Comparison of ENCODE assay signal across 8 cellular contexts in the genomic region with DNA sequence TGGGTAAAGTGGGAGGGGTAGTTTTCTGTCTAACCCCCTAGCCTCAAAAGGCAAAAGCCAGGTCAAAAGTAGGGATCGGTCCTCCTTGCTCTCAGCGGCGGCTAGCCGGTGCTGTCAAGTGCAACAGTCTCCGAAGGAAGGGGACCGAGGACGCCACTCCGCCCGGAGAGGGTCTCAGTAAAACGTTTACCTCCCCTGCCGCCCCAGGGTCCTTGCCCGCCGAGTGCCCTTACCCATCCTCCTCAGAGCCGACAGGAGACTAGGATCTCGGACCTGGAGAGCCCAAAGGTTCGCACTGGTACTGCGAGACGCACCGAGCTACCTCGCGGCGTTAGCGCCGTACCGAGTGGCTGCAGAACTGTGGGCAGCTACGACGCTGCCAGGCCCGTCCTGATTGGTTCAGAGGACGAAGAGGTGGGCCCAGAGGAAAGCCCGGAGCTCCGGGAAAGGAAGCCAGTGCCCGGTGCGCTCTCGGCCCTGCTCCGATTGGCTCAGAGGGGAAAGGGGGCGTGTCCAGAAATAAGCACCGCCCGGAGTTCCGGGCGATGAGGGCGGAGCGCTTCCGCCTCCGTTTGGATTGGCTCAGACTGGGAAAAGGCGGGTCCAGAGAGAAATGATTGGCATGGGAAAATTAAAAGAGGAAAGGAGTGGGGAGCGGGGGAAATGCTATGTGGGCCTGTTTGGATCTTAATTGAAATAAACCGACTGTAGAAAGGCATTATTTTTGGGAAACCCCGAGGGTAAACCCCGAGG. TPM values are rescaled to one million over a fixed set of nuclear protein-coding genes. Genes with fewer than 3 reads are reported as not detected.
A peak's percentile ranks its signal among the peaks of the same experiment; 100 is the strongest.
DNase-seq lines count a peak whose midpoint lies in the region; ATAC-seq and TF ChIP-seq lines count a peak whose summit lies in the region.
"Not testable (repeated sequence)": the region's sequence is repeated elsewhere in the genome, so short reads cannot be mapped to it uniquely, and the experiment has no call there.

TYW1B (minus strand) TSS at position 362 of the 753 bp plus-strand sequence; CDS start at position 237, 125 bp downstream.

- 1% methylated on average over 20 of the region's 49 CpGs for WGBS in mammary epithelial cell (ENCODE audit: low coverage, missing lambda C conversion rate)

- H3K4me2 ChIP-seq in mammary epithelial cell (ENCODE audit: insufficient read depth, low read depth, low read length), result peak within 1 kb of the TSS; percentile 77
- H3K4me2 ChIP-seq in skeletal muscle satellite cell (ENCODE audit: low read length), result peak within 1 kb of the TSS; percentile 86

- peaks cover 38% of the 10 kb centered on the region for H3K79me2 ChIP-seq in mammary epithelial cell (ENCODE audit: insufficient read depth, low read length)

- H3K27ac ChIP-seq in AG04450 (ENCODE audit: low read depth, low read length), result peak within 1 kb of the TSS; percentile 31
- H3K27ac ChIP-seq in WERI-Rb-1, result peak within 1 kb of the TSS; percentile 76
- peak within 1 kb of the TSS; percentile 49 for H3K27ac ChIP-seq in mammary epithelial cell (ENCODE audit: insufficient read depth, low read depth, low read length)

- intact Hi-C loops in mammary epithelial cell (cut with micrococcal nuclease), result loop anchor here (1.0 kb wide), 1 partner anchor 87 kb away; no protein-coding TSS in a partner anchor

- not testable (repeated sequence) for H3K9me3 ChIP-seq in AG04450 (ENCODE audit: control insufficient read depth, insufficient read depth, low read length); WERI-Rb-1 (ENCODE audit: severe bottlenecking); mammary epithelial cell (replicated peaks; ENCODE audit: insufficient read depth, low read length); iPS-18c (ENCODE audit: control insufficient read depth, insufficient read depth, low read length); skeletal muscle satellite cell (replicated peaks; ENCODE audit: low read length)

- H3K4me3 ChIP-seq in AG04450 (ENCODE audit: low read depth, low read length) (peak within 1 kb of the TSS; percentile 79), WERI-Rb-1 (ENCODE audit: low read depth, low read length) (peak within 1 kb of the TSS; percentile 83), mammary epithelial cell (replicated peaks in 1 of 3; ENCODE audit: insufficient read depth in 1 of 3, low read depth in 2 of 3, low read length in 3 of 3) (peak within 1 kb of the TSS; percentile 43 to 66 (median 62)), iPS-18c (ENCODE audit: insufficient read depth, low read depth, low read length) (peak within 1 kb of the TSS; percentile 65), skeletal muscle satellite cell (ENCODE audit: low read length) (peak within 1 kb of the TSS; percentile 77)

- POLR2A ChIA-PET in AG04450 (lab: Yijun Ruan, JAX), result interaction anchor here (0.6 to 0.8 kb wide), 2 partner anchors 10 to 40 kb away, joined by 3 read pairs; no protein-coding TSS in a partner anchor

- CTCF ChIA-PET in AG04450 (lab: Charles Lee), result interaction anchor here (1.1 kb wide), 1 partner anchor 87 kb away, joined by 4 read pairs; no protein-coding TSS in a partner anchor
- CTCF ChIA-PET in mammary epithelial cell (lab: Charles Lee; ENCODE audit: low non-redundant PET), result not testable (repeated sequence)

- H2AFZ ChIP-seq in mammary epithelial cell (ENCODE audit: low read depth, low read length), result peak within 1 kb of the TSS; percentile 77

- in situ Hi-C loops in mammary epithelial cell (cut with MboI; ENCODE audit: low sequenced_read_pairs in 2 of 2), result not testable (repeated sequence)

- BruUV-seq in mammary epithelial cell (replicated peaks; lab: Mats Ljungman, UMichigan), result not testable (repeated sequence)

- not testable (repeated sequence) for H3K27me3 ChIP-seq in AG04450 (ENCODE audit: control insufficient read depth, insufficient read depth, low read length); WERI-Rb-1 (ENCODE audit: insufficient read depth, low read depth, severe bottlenecking); mammary epithelial cell (ENCODE audit: insufficient read depth, low read length); skeletal muscle satellite cell (ENCODE audit: control insufficient read depth, insufficient read depth, low read length)

- H4K20me1 ChIP-seq in mammary epithelial cell (ENCODE audit: insufficient read depth, low read length), result not testable (repeated sequence)

- peak; percentile 91 for DNase-seq in AG04450 (ENCODE audit: low read depth, low spot score)
- peak; percentile 89 for DNase-seq in NCI-H2196 treated with DMSO at 0.1 percent for 48 hours (lab: John Stamatoyannopoulos, UW; ENCODE audit: unreplicated experiment)
- DNase-seq in WERI-Rb-1, result peak; percentile 97
- DNase-seq in mammary epithelial cell, result peak; percentile 97

- not testable (repeated sequence) for TF ChIP-seq CTCF in AG04450 (IDR thresholded peaks at IDR 0.05; ENCODE audit: low read depth, low read length); WERI-Rb-1 (IDR thresholded peaks at IDR 0.05; ENCODE audit: low read depth, low read length); mammary epithelial cell (conservative IDR thresholded peaks at IDR 0.05 in 1 of 2, IDR thresholded peaks at IDR 0.05 in 1 of 2; ENCODE audit: extremely low read depth in 1 of 2, insufficient read depth in 1 of 2, low read depth in 1 of 2, low read length in 2 of 2)

- ATAC-seq in GM18907 (IDR thresholded peaks at IDR 0.05; ENCODE audit: unreplicated experiment) (peak; percentile 91), HG03139 (IDR thresholded peaks at IDR 0.05; ENCODE audit: unreplicated experiment) (peak; percentile 90)

- H3K4me1 ChIP-seq in mammary epithelial cell (ENCODE audit: insufficient read depth, low read length); skeletal muscle satellite cell (ENCODE audit: control insufficient read depth, insufficient read depth, low read length): not testable (repeated sequence)

- H3K36me3 ChIP-seq in WERI-Rb-1 (peaks cover 10% of the 10 kb centered on the region), skeletal muscle satellite cell (ENCODE audit: insufficient read depth, low read length) (peaks cover 19% of the 10 kb centered on the region)
- not testable (repeated sequence) for H3K36me3 ChIP-seq in mammary epithelial cell (ENCODE audit: insufficient read depth, low read length)

- dilution Hi-C loops in mammary epithelial cell (cut with HindIII; ENCODE audit: low sequenced_read_pairs), result loop anchor here (5.0 kb wide), 1 partner anchor 89 kb away; no protein-coding TSS in a partner anchor

- H3K9ac ChIP-seq in mammary epithelial cell (ENCODE audit: insufficient read depth, low read length) (peak within 1 kb of the TSS; percentile 36), skeletal muscle satellite cell (ENCODE audit: low read depth, low read length) (peak within 1 kb of the TSS; percentile 69)

RNA-seq across cellular contexts. Expression of gene TYW1B, which starts in this region (rescaled TPM):
- polyA plus RNA-seq in AG04450 (2011; rRNA removed), result 3.5 and 5.0 TPM in 2 replicates
- polyA minus RNA-seq in AG04450 (2011; rRNA and poly(A)+ RNA removed), result 6.2 and 6.4 TPM in 2 replicates
- 1 to 10 TPM; 1.3 to 3.8 TPM for total RNA-seq in mammary epithelial cell
- polyA plus RNA-seq in mammary epithelial cell, result 0.88 TPM
- 2.0 TPM for polyA minus RNA-seq in mammary epithelial cell
- total RNA-seq in skeletal muscle satellite cell (2012; rRNA removed), result 1.5 and 3.1 TPM in 2 replicates

Comparison
In these comparisons a context has a peak if more than half of its experiments do, and no peak if none do; other contexts are left out.
1. Peak in every context shown above with its lines: DNase-seq, ATAC-seq, H3K4me3 ChIP-seq and H3K27ac ChIP-seq.